ENCODE assay signal across 8 cellular contexts in genomic region chr4:149896428-149896827, GRCh38.
DNase-seq lines count a peak whose midpoint lies in the region; ATAC-seq and TF ChIP-seq lines count a peak whose summit lies in the region.

No MANE protein-coding gene starts in this region.

- H3K4me3 ChIP-seq in heart left ventricle (no peak overlapping the region), right atrium auricular region (no peak overlapping the region)

- H3K27ac ChIP-seq in heart left ventricle (no peak overlapping the region), right atrium auricular region (no peak overlapping the region)

- no peaks in the 10 kb centered on the region for H3K36me3 ChIP-seq in heart left ventricle
- no peaks in the 10 kb centered on the region for H3K36me3 ChIP-seq in right atrium auricular region

- H3K4me1 ChIP-seq in heart left ventricle (no peaks in the 10 kb centered on the region), right atrium auricular region (no peaks in the 10 kb centered on the region)

- TF ChIP-seq POLR2A in heart left ventricle (IDR thresholded peaks at IDR 0.05) = no peak

- DNase-seq in heart left ventricle = peak in 2 of 5 donors; percentile 18 to 20
- DNase-seq in right atrium auricular region (ENCODE audit: low spot score) = no peak
- peak; percentile 78 for DNase-seq in OCI-M1 (lab: John Stamatoyannopoulos, UW)
- DNase-seq in foreskin melanocyte = peak; percentile 65
- no peak for DNase-seq in DMS79 treated with DMSO at 0.1 percent for 48 hours (lab: John Stamatoyannopoulos, UW)
- no peak for DNase-seq in KG1 (lab: John Stamatoyannopoulos, UW)
- DNase-seq in cerebellar cortex (ENCODE audit: low spot score) = no peak

- no peaks in the 10 kb centered on the region for H3K27me3 ChIP-seq in heart left ventricle
- H3K27me3 ChIP-seq in right atrium auricular region = no peaks in the 10 kb centered on the region

- H3K9me3 ChIP-seq in heart left ventricle (no peaks in the 10 kb centered on the region), right atrium auricular region (no peaks in the 10 kb centered on the region)

- ATAC-seq in heart left ventricle (peak in 3 of 4 donors; percentile 39 to 64 (median 55)), GM21515 (IDR thresholded peaks at IDR 0.05; ENCODE audit: unreplicated experiment) (no peak)

- TF ChIP-seq CTCF in heart left ventricle (IDR thresholded peaks at IDR 0.05) (peak in 10 of 12 donors; percentile 15 to 51 (median 29)), right atrium auricular region (IDR thresholded peaks at IDR 0.05) (peak in 1 of 2 donors; percentile 43)

- intact Hi-C loops in heart left ventricle (cut with DNase I) = loop anchor here (2.0 to 10.0 kb wide), 6 partner anchors 102 to 526 kb away; no protein-coding TSS in a partner anchor

- WGBS in heart left ventricle, 4 donors = 79 to 89% (median 82%) methylated on average over 1 of the region's 1 CpG

Comparison
In these comparisons a context has a peak if more than half of its experiments do, and no peak if none do; other contexts are left out.
1. DNase-seq: peak in OCI-M1 (single experiment) and foreskin melanocyte (single experiment); none in right atrium auricular region (single experiment), DMS79 treated with DMSO at 0.1 percent for 48 hours (single experiment), KG1 (single experiment) and cerebellar cortex (single experiment).